In the genomic region with DNA sequence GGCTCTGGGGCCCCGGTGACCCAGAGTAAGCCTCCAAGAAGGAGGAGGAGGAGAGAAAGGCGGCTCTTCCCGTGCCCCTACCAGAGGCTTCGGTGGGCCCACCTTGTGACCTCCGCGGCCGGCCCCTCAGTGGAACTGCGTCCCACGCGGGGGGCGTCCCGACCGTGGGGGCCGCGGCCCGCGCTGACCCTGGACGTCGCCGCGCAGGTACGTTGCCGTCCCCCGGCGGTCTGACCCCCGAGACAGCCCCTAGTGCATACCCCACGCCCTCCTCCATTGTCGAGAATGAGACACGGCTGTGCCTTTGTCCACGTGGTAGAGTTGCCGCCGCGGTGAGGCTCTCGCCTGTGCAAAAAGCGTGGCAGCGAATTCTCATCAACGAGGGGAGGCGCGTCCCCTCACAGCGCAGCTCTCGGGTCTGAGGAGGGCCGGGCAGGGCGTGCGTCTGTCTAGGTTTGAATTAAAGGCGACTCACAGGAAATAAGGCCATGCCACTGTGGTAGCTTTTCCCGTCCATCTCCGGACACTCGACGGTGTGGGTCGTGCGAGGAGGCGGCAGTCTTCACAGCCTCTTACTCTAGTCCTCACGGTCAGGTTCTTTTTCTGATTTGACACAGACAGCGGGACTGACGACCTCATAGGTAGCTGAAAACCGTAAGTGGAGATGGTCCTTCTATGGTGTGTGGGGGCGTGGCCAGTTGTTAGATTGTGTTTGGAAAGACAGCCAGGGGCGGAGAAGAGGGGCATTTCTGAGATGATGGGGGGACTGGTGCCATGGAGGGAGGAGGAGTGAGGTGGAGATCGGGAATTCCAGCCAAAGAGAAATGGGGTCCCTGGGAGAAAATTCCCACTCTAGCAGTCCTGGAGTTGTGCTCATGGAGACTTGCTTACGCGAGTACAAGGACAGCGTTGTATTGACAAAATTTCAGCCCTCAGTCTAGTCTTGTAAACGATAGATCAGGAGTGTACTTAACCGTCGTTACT, we compare ENCODE assay signal across 8 cellular contexts. TPM values are rescaled to one million over a fixed set of nuclear protein-coding genes. Genes with fewer than 3 reads are reported as not detected.
DNase-seq lines count a peak whose midpoint lies in the region; ATAC-seq and TF ChIP-seq lines count a peak whose summit lies in the region.

No MANE protein-coding gene starts in this region.

- peaks cover 2 to 17% (median 7%) of the 10 kb centered on the region in 4 donors for H3K36me3 ChIP-seq in liver (ENCODE audit: control insufficient read depth in 4 of 4, insufficient read depth in 3 of 4, low read depth in 1 of 4, low read length in 3 of 4)

- H3K27me3 ChIP-seq in liver (ENCODE audit: control insufficient read depth in 4 of 4, insufficient read depth in 4 of 4, low read length in 3 of 4) = no peaks in the 10 kb centered on the region

- peak overlapping the region; percentile 94 to 98 for H3K27ac ChIP-seq in liver (ENCODE audit: low read depth in 1 of 2, low read length in 2 of 2)

- H3K9me3 ChIP-seq in liver (ENCODE audit: control insufficient read depth in 4 of 4, low read length in 3 of 4) = no peaks in the 10 kb centered on the region

- 2% methylated on average over 65 of the region's 65 CpGs for WGBS in liver

- peak overlapping the region; percentile 87 to 95 (median 92) for H3K4me3 ChIP-seq in liver (ENCODE audit: low read depth in 1 of 3, low read length in 3 of 3)

- ATAC-seq in GM18502 (IDR thresholded peaks at IDR 0.05; ENCODE audit: poor library complexity, unreplicated experiment) (peak; percentile 31), HG02610 (IDR thresholded peaks at IDR 0.05; ENCODE audit: unreplicated experiment) (peak; percentile 15)
- ATAC-seq in activated CD4-positive, CD25-positive, alpha-beta regulatory T cell treated with anti-CD3 and anti-CD28 coated beads, Interleukin-2, amount 50 U/mL, for 24 hours = peak; percentile 17 to 23

- peak overlapping the region; percentile 38 to 70 for H3K9ac ChIP-seq in liver (ENCODE audit: low read depth in 1 of 2, low read length in 2 of 2)

- DNase-seq in NCI-H128 (lab: John Stamatoyannopoulos, UW; ENCODE audit: unreplicated experiment) = peak; percentile 18
- DNase-seq in cerebellum (ENCODE audit: low spot score) = peak; percentile 33
- peak; percentile 4 to 39 (median 19) for DNase-seq in stimulated activated CD4-positive, alpha-beta T cell treated with anti-CD3 and anti-CD28 coated beads, TNF-alpha, amount 100 ng/mL, for 1 hour (ENCODE audit: low read depth in 3 of 3, low spot score in 1 of 3)
- no peak for DNase-seq in NCI-H524 treated with DMSO at 0.1 percent for 48 hours (lab: John Stamatoyannopoulos, UW)

- H3K4me1 ChIP-seq in liver (ENCODE audit: control insufficient read depth in 4 of 4, insufficient read depth in 4 of 4, low read length in 3 of 4) = peaks cover 5 to 20% (median 13%) of the 10 kb centered on the region in 4 donors

- TF ChIP-seq RAD21 in liver (IDR thresholded peaks at IDR 0.05) = no peak

- TF ChIP-seq CTCF in liver (IDR thresholded peaks at IDR 0.05; ENCODE audit: low read depth, low read length, missing input control) = peak; percentile 0

TF ChIP-seq in liver, 16 proteins besides CTCF, POLR2A, EP300 and RAD21:
- TF ChIP-seq, protein P1, sequence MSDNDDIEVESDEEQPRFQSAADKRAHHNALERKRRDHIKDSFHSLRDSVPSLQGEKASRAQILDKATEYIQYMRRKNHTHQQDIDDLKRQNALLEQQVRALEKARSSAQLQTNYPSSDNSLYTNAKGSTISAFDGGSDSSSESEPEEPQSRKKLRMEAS (IDR thresholded peaks at IDR 0.05) = peak; percentile 29
- TF ChIP-seq TAF1 (conservative IDR thresholded peaks at IDR 0.05) = no peak

RNA-seq across cellular contexts. Expression of a gene that starts 0.6 kb away (rescaled TPM):
- total RNA-seq in cerebellum (11.4 TPM), liver (1 to 10 TPM; 9.5 to 9.6 TPM)
- polyA plus RNA-seq in liver = 1 to 10 TPM; 5.7 to 8.1 TPM

RNA-seq across cellular contexts. Expression of a gene that starts 10.8 kb away (rescaled TPM):
- 22.6 TPM for total RNA-seq in cerebellum
- 10 to 100 TPM in 1 of 2 donors, 1 to 10 TPM in 1; 5.6 to 11.0 TPM for total RNA-seq in liver
- 1 to 10 TPM; 1.6 to 4.5 TPM for polyA plus RNA-seq in liver
